Comparison of ENCODE assay signal across 34 cellular contexts in genomic region chr4:96766359-96766758, GRCh38.
"Had no signal": no experiment of that assay in that cellular context is flagged by ENCODE, and none has a peak within 500 bp of the region (broad histone marks: within the 10 kb centered on the region; RNA-seq: fewer than 3 reads in every experiment).

No MANE protein-coding gene starts in this region.

- H3K4me1 ChIP-seq: ascending aorta had no signal

- H3K4me3 ChIP-seq: ascending aorta had no signal

- H3K27me3 ChIP-seq: ascending aorta had no signal

- ATAC-seq: activated CD4-positive, alpha-beta T cell treated with anti-CD3 and anti-CD28 coated beads for 36 hours; activated CD8-positive, alpha-beta T cell treated with anti-CD3 and anti-CD28 coated beads, Interleukin-2, amount 10 ng/mL, durations not matched to agents 7 days and 5 days; Panc1 had no signal

- H3K9me3 ChIP-seq: ascending aorta had no signal

- H3K36me3 ChIP-seq: ascending aorta, WERI-Rb-1 had no signal

- DNase-seq: activated CD4-positive, alpha-beta T cell treated with anti-CD3 and anti-CD28 coated beads for 36 hours; activated CD4-positive, alpha-beta T cell treated with anti-CD3 and anti-CD28 coated beads, Interleukin-2, amount 10 ng/mL, durations not matched to agents 7 days and 5 days; activated CD4-positive, alpha-beta T cell treated with anti-CD3 and anti-CD28 coated beads, Interleukin-2, amount 50 U/mL, for 48 hours; activated CD4-positive, CD25-positive, alpha-beta regulatory T cell; activated CD8-positive, alpha-beta T cell treated with anti-CD3 and anti-CD28 coated beads, Interleukin-2, amount 10 ng/mL, durations not matched to agents 7 days and 5 days; activated gamma-delta T cell; activated naive CD4-positive, alpha-beta T cell treated with Interleukin-2 at 50 U/mL for 16 hours; activated naive CD8-positive, alpha-beta T cell treated with anti-CD3 and anti-CD28 coated beads, Interleukin-2, amount 10 ng/mL, durations not matched to agents 7 days and 5 days; activated T-cell treated with anti-CD3 and anti-CD28 coated beads, Interleukin-2, amount 50 U/mL, for 24 hours; amygdala; caudate nucleus; cerebellar nuclear complex; Karpas-422; KBM-7; MM.1S; MV-4-11; NCI-H1092; NCI-H1417; NCI-H146; NCI-H187 treated with DMSO at 0.1 percent for 48 hours; NCI-H2081 treated with DMSO at 0.1 percent for 48 hours; NCI-H226; NCI-H446 treated with DMSO at 0.1 percent for 48 hours; NCI-H524; NCI-H69; Right ventricle myocardium superior; RPMI8226; SW 1271; T-helper 1 cell; T-helper 2 cell; T-helper 9 cell; WERI-Rb-1 had no signal

- H3K27ac ChIP-seq: ascending aorta, WERI-Rb-1 had no signal
